Comparison of ENCODE assay signal across 8 cellular contexts in genomic region chr9:122464633-122465567, GRCh38. TPM values are rescaled to one million over a fixed set of nuclear protein-coding genes. Genes with fewer than 3 reads are reported as not detected.
DNase-seq lines count a peak whose midpoint lies in the region; ATAC-seq and TF ChIP-seq lines count a peak whose summit lies in the region.

No MANE protein-coding gene starts in this region.

- DNase-seq in COR-L47 (lab: John Stamatoyannopoulos, UW) (peak; percentile 91), OCI-LY7 (ENCODE audit: low spot score) (peak; percentile 83), activated T-cell treated with anti-CD3 and anti-CD28 coated beads for 24 hours (ENCODE audit: low read depth) (peak; percentile 60)
- peak; percentile 24 to 80 (median 73) for DNase-seq in naive thymus-derived CD4-positive, alpha-beta T cell
- peak; percentile 39 to 74 for DNase-seq in stimulated activated effector memory CD8-positive, alpha-beta T cell treated with anti-CD3 and anti-CD28 coated beads, Interleukin-12 subunit alpha, Interleukin-12 subunit beta, amount 100 ng/mL, for 72 hours (ENCODE audit: low spot score in 2 of 2)

- H3K36me3 Mint-ChIP-seq in IgD-negative memory B cell = no peaks in the 10 kb centered on the region
- peaks cover 0 to 5% (median 4%) of the 10 kb centered on the region in 5 donors for H3K36me3 Mint-ChIP-seq in naive thymus-derived CD4-positive, alpha-beta T cell
- H3K36me3 Mint-ChIP-seq in stimulated activated effector memory CD8-positive, alpha-beta T cell treated with anti-CD3 and anti-CD28 coated beads, Interleukin-12 subunit alpha, Interleukin-12 subunit beta, amount 100 ng/mL, for 72 hours = no peaks in the 10 kb centered on the region

- POLR2A ChIA-PET in OCI-LY7 (lab: Charles Lee) = interaction anchor here (1.5 kb wide), 1 partner anchor 11 kb away, joined by 3 read pairs; no protein-coding TSS in a partner anchor
- POLR2A ChIA-PET in naive thymus-derived CD4-positive, alpha-beta T cell (lab: Charles Lee) = no interaction called here

- H3K27me3 ChIP-seq in naive thymus-derived CD4-positive, alpha-beta T cell (ENCODE audit: control insufficient read depth in 2 of 2, insufficient read depth in 2 of 2, low read length in 2 of 2) = no peaks in the 10 kb centered on the region

- H3K9me3 ChIP-seq in OCI-LY7 (ENCODE audit: low read length) = no peaks in the 10 kb centered on the region
- no peaks in the 10 kb centered on the region for H3K9me3 ChIP-seq in naive thymus-derived CD4-positive, alpha-beta T cell (ENCODE audit: control insufficient read depth in 2 of 3, low read length in 3 of 3)

- intact Hi-C loops in OCI-LY7 (cut with micrococcal nuclease; ENCODE audit: unreplicated experiment) = loop anchor here (1.0 to 5.0 kb wide), 2 partner anchors 345 to 527 kb away; no protein-coding TSS in a partner anchor
- intact Hi-C loops in naive thymus-derived CD4-positive, alpha-beta T cell (cut with micrococcal nuclease) = loop anchor here (1.0 to 10.0 kb wide), 9 partner anchors 58 to 920 kb away; partner anchors contain the start of genes MRRF (in 1 of the 2), RBM18 (in 1 of the 2), RC3H2 (in 1 of the 2) and ZBTB6 (in 1 of the 2)

- no peaks in the 10 kb centered on the region for H4K20me1 ChIP-seq in OCI-LY7 (ENCODE audit: insufficient read depth, low read length)

- H3K36me3 ChIP-seq in OCI-LY7 (ENCODE audit: insufficient read depth, low read length) = no peaks in the 10 kb centered on the region
- H3K36me3 ChIP-seq in naive thymus-derived CD4-positive, alpha-beta T cell (ENCODE audit: control insufficient read depth in 2 of 3, insufficient read depth in 3 of 3, low read length in 3 of 3) = no peaks in the 10 kb centered on the region

- peaks cover 7 to 16% (median 7%) of the 10 kb centered on the region in 3 donors for H3K4me1 Mint-ChIP-seq in IgD-negative memory B cell
- peaks cover 6 to 20% (median 14%) of the 10 kb centered on the region in 7 donors for H3K4me1 Mint-ChIP-seq in naive thymus-derived CD4-positive, alpha-beta T cell
- H3K4me1 Mint-ChIP-seq in stimulated activated effector memory CD8-positive, alpha-beta T cell treated with anti-CD3 and anti-CD28 coated beads, Interleukin-12 subunit alpha, Interleukin-12 subunit beta, amount 100 ng/mL, for 72 hours = peaks cover 12% of the 10 kb centered on the region

- no peak overlapping the region for H3K27ac ChIP-seq in OCI-LY7 (ENCODE audit: low read depth, low read length, poor library complexity, severe bottlenecking)
- H3K27ac ChIP-seq in naive thymus-derived CD4-positive, alpha-beta T cell (ENCODE audit: low read depth, low read length) = peak overlapping the region; percentile 57

- TF ChIP-seq CTCF in OCI-LY7 (conservative IDR thresholded peaks at IDR 0.05; ENCODE audit: low read length) = peak; percentile 99

- no peaks in the 10 kb centered on the region for H3K79me2 ChIP-seq in OCI-LY7 (ENCODE audit: insufficient read depth, low read depth, low read length)

- BruUV-seq in OCI-LY7 (replicated peaks; lab: Mats Ljungman, UMichigan) = no TSS peak

- peaks cover 4% of the 10 kb centered on the region for H3K4me1 ChIP-seq in OCI-LY7 (ENCODE audit: insufficient read depth, low read length, poor library complexity, severe bottlenecking)
- peaks cover 0 to 5% of the 10 kb centered on the region in 2 donors for H3K4me1 ChIP-seq in naive thymus-derived CD4-positive, alpha-beta T cell (ENCODE audit: control insufficient read depth in 2 of 2, insufficient read depth in 2 of 2, low read length in 2 of 2)

- peak overlapping the region; percentile 78 to 95 (median 92) for H3K27ac Mint-ChIP-seq in IgD-negative memory B cell
- peak overlapping the region; percentile 49 to 94 (median 87) for H3K27ac Mint-ChIP-seq in naive thymus-derived CD4-positive, alpha-beta T cell
- peak overlapping the region; percentile 62 for H3K27ac Mint-ChIP-seq in stimulated activated effector memory CD8-positive, alpha-beta T cell treated with anti-CD3 and anti-CD28 coated beads, Interleukin-12 subunit alpha, Interleukin-12 subunit beta, amount 100 ng/mL, for 72 hours

- H3K9me2 ChIP-seq in OCI-LY7 (ENCODE audit: insufficient read depth, low read length) = no peaks in the 10 kb centered on the region

- H3K27me3 Mint-ChIP-seq in IgD-negative memory B cell = peaks cover 17% of the 10 kb centered on the region
- H3K27me3 Mint-ChIP-seq in naive thymus-derived CD4-positive, alpha-beta T cell = peaks cover 11 to 60% (median 43%) of the 10 kb centered on the region in 5 donors

- CTCF ChIA-PET in OCI-LY7 (lab: Charles Lee; ENCODE audit: unreplicated experiment) = no interaction called here
- CTCF ChIA-PET in naive thymus-derived CD4-positive, alpha-beta T cell (lab: Charles Lee) = interaction anchor here (0.5 to 4.8 kb wide), 5 partner anchors 9 to 394 kb away, joined by 3 to 35 read pairs (median 4); no protein-coding TSS in a partner anchor

- H2AFZ ChIP-seq in OCI-LY7 (ENCODE audit: low read length) = peak overlapping the region; percentile 93

- H3K4me3 Mint-ChIP-seq in IgD-negative memory B cell = peak overlapping the region; percentile 88 to 98 (median 94)
- H3K4me3 Mint-ChIP-seq in naive thymus-derived CD4-positive, alpha-beta T cell = peak overlapping the region; percentile 77 to 96 (median 90)
- H3K4me3 Mint-ChIP-seq in stimulated activated effector memory CD8-positive, alpha-beta T cell treated with anti-CD3 and anti-CD28 coated beads, Interleukin-12 subunit alpha, Interleukin-12 subunit beta, amount 100 ng/mL, for 72 hours = peak overlapping the region; percentile 61

- H3K9me3 Mint-ChIP-seq in IgD-negative memory B cell = peaks cover 0 to 8% (median 2%) of the 10 kb centered on the region in 3 donors
- H3K9me3 Mint-ChIP-seq in naive thymus-derived CD4-positive, alpha-beta T cell = peaks cover 0 to 10% (median 2%) of the 10 kb centered on the region in 11 donors
- no peaks in the 10 kb centered on the region for H3K9me3 Mint-ChIP-seq in stimulated activated effector memory CD8-positive, alpha-beta T cell treated with anti-CD3 and anti-CD28 coated beads, Interleukin-12 subunit alpha, Interleukin-12 subunit beta, amount 100 ng/mL, for 72 hours

- H3K4me2 ChIP-seq in OCI-LY7 (ENCODE audit: low read length) = peak overlapping the region; percentile 59

- H3K4me3 ChIP-seq in OCI-LY7 (ENCODE audit: low read depth, low read length, poor library complexity, severe bottlenecking) = peak overlapping the region; percentile 59
- H3K4me3 ChIP-seq in naive thymus-derived CD4-positive, alpha-beta T cell (ENCODE audit: low read length) = peak overlapping the region; percentile 71

- ATAC-seq in GM21381 (IDR thresholded peaks at IDR 0.05; ENCODE audit: unreplicated experiment) (peak; percentile 77), esophagus mucosa (peak; percentile 81)
- peak; percentile 84 for ATAC-seq in naive thymus-derived CD4-positive, alpha-beta T cell
- ATAC-seq in stimulated activated effector memory CD8-positive, alpha-beta T cell treated with anti-CD3 and anti-CD28 coated beads, Interleukin-12 subunit alpha, Interleukin-12 subunit beta, amount 100 ng/mL, for 72 hours = peak; percentile 75

RNA-seq across cellular contexts. Expression of gene OR1J1, which starts 12.8 kb away (rescaled TPM):
- polyA plus RNA-seq in IgD-negative memory B cell = not detected
- total RNA-seq in OCI-LY7 (2014; rRNA removed; shearing (Covaris generic)) = not detected in 2 replicates
- not detected in 2 replicates for total RNA-seq in OCI-LY7 (2022)
- not detected for total RNA-seq in esophagus mucosa
- total RNA-seq in naive thymus-derived CD4-positive, alpha-beta T cell = not detected
- not detected for polyA plus RNA-seq in naive thymus-derived CD4-positive, alpha-beta T cell

RNA-seq across cellular contexts. Expression of gene OR1J2, which starts 45.7 kb away (rescaled TPM):
- polyA plus RNA-seq in IgD-negative memory B cell = not detected
- total RNA-seq in OCI-LY7 (2014; rRNA removed; shearing (Covaris generic)) = not detected in 2 replicates
- total RNA-seq in OCI-LY7 (2022) (not detected in 2 replicates), esophagus mucosa (not detected)
- under 1 TPM in 2 of 5 experiments, not detected in 3; 0.66 to 0.69 TPM for total RNA-seq in naive thymus-derived CD4-positive, alpha-beta T cell
- polyA plus RNA-seq in naive thymus-derived CD4-positive, alpha-beta T cell = not detected

RNA-seq across cellular contexts. Expression of gene OR1J4, which starts 54.0 kb away (rescaled TPM):
- polyA plus RNA-seq in IgD-negative memory B cell = not detected
- not detected in 2 replicates for total RNA-seq in OCI-LY7 (2014; rRNA removed; shearing (Covaris generic))
- not detected in 2 replicates for total RNA-seq in OCI-LY7 (2022)
- total RNA-seq in esophagus mucosa = 0.20 TPM
- under 1 TPM in 1 of 5 experiments, not detected in 4; 0.42 TPM for total RNA-seq in naive thymus-derived CD4-positive, alpha-beta T cell
- polyA plus RNA-seq in naive thymus-derived CD4-positive, alpha-beta T cell = not detected
